6 cellular contexts compared by ENCODE assay signal in genomic region chr19:2239173-2239572, GRCh38. TPM values are rescaled to one million over a fixed set of nuclear protein-coding genes. Genes with fewer than 3 reads are reported as not detected.
A peak's percentile ranks its signal among the peaks of the same experiment; 100 is the strongest.
DNase-seq lines count a peak whose midpoint lies in the region; TF ChIP-seq lines count a peak whose summit lies in the region.

No MANE protein-coding gene starts in this region.

- peaks cover 2% of the 10 kb centered on the region for H3K27me3 Mint-ChIP-seq in activated CD4-positive, alpha-beta T cell treated with anti-CD3 and anti-CD28 coated beads, Interleukin-2, amount 10 ng/mL, durations not matched to agents 24 days and 14 days

- peaks cover 64 to 90% (median 78%) of the 10 kb centered on the region in 6 donors for H3K4me1 ChIP-seq in spleen

- intact Hi-C loops in activated CD4-positive, alpha-beta T cell treated with anti-CD3 and anti-CD28 coated beads, Interleukin-2, amount 10 ng/mL, durations not matched to agents 24 days and 14 days (cut with micrococcal nuclease) = loop anchor here (5.0 kb wide), 1 partner anchor 72 kb away; no protein-coding TSS in a partner anchor
- intact Hi-C loops in spleen (cut with DNase I; ENCODE audit: low total_unique reads) = loop anchor here (2.0 to 10.0 kb wide), 3 partner anchors 32 to 153 kb away; partner anchors contain the start of gene DOT1L

- no peak for DNase-seq in activated CD4-positive, alpha-beta T cell treated with anti-CD3 and anti-CD28 coated beads, Interleukin-2, amount 10 ng/mL, durations not matched to agents 24 days and 14 days
- no peak for DNase-seq in activated CD4-positive, alpha-beta T cell treated with anti-CD3 and anti-CD28 coated beads, Interleukin-2, amount 50 U/mL, for 4 hours
- DNase-seq in choroid plexus epithelial cell (ENCODE audit: low read depth) (no peak), spleen (no peak), NCI-H1694 treated with DMSO at 0.1 percent for 48 hours (lab: John Stamatoyannopoulos, UW) (no peak), glomerular visceral epithelial cell (ENCODE audit: extremely low spot score) (no peak)

- no peaks in the 10 kb centered on the region for H3K27me3 ChIP-seq in spleen (replicated peaks in 1 of 7)

- H3K4me1 Mint-ChIP-seq in activated CD4-positive, alpha-beta T cell treated with anti-CD3 and anti-CD28 coated beads, Interleukin-2, amount 10 ng/mL, durations not matched to agents 24 days and 14 days = peaks cover 59% of the 10 kb centered on the region

- H3K4me3 ChIP-seq in choroid plexus epithelial cell (ENCODE audit: low read depth, low read length) (peak overlapping the region; percentile 59), spleen (peak overlapping the region in 6 of 8 donors; percentile 33 to 98 (median 37))

- H3K9me3 ChIP-seq in spleen = no peaks in the 10 kb centered on the region

- H3K36me3 ChIP-seq in spleen = peaks cover 0 to 37% (median 14%) of the 10 kb centered on the region in 6 donors

- no peak for TF ChIP-seq CTCF in choroid plexus epithelial cell (conservative IDR thresholded peaks at IDR 0.05; ENCODE audit: low read depth, low read length)
- TF ChIP-seq CTCF in spleen (IDR thresholded peaks at IDR 0.05 in 8 of 11, conservative IDR thresholded peaks at IDR 0.05 in 3 of 11) = no peak

- peak overlapping the region; percentile 100 for H3K4me3 Mint-ChIP-seq in activated CD4-positive, alpha-beta T cell treated with anti-CD3 and anti-CD28 coated beads, Interleukin-2, amount 10 ng/mL, durations not matched to agents 24 days and 14 days

- peak overlapping the region; percentile 100 for H3K27ac Mint-ChIP-seq in activated CD4-positive, alpha-beta T cell treated with anti-CD3 and anti-CD28 coated beads, Interleukin-2, amount 10 ng/mL, durations not matched to agents 24 days and 14 days

- 42 to 52% (median 48%) methylated on average over 10 of the region's 10 CpGs for WGBS in spleen, 5 donors

- H3K27ac ChIP-seq in spleen = peak overlapping the region in 7 of 8 donors; percentile 45 to 100 (median 98)

- H3K36me3 Mint-ChIP-seq in activated CD4-positive, alpha-beta T cell treated with anti-CD3 and anti-CD28 coated beads, Interleukin-2, amount 10 ng/mL, durations not matched to agents 24 days and 14 days (ENCODE audit: low read depth) = peaks cover 50% of the 10 kb centered on the region

- H3K9me3 Mint-ChIP-seq in activated CD4-positive, alpha-beta T cell treated with anti-CD3 and anti-CD28 coated beads, Interleukin-2, amount 10 ng/mL, durations not matched to agents 24 days and 14 days = no peaks in the 10 kb centered on the region

- TF ChIP-seq POLR2A in spleen (IDR thresholded peaks at IDR 0.05) = no peak

RNA-seq across cellular contexts. Expression of gene SF3A2, which starts 2.5 kb away (rescaled TPM):
- 159 and 171 TPM in 2 replicates for total RNA-seq in activated CD4-positive, alpha-beta T cell treated with anti-CD3 and anti-CD28 coated beads, Interleukin-2, amount 10 ng/mL, durations not matched to agents 24 days and 14 days
- total RNA-seq in spleen = 10 to 100 TPM; 28.5 to 79.7 (median 66.6) TPM
- 10 to 100 TPM; 35.1 to 50.4 (median 37.7) TPM for polyA plus RNA-seq in spleen

RNA-seq across cellular contexts. Expression of gene PLEKHJ1, which starts 3.0 kb away (rescaled TPM):
- total RNA-seq in activated CD4-positive, alpha-beta T cell treated with anti-CD3 and anti-CD28 coated beads, Interleukin-2, amount 10 ng/mL, durations not matched to agents 24 days and 14 days = 70.5 and 71.6 TPM in 2 replicates
- total RNA-seq in spleen = 10 to 100 TPM; 37.7 to 66.6 (median 45.6) TPM
- 100 to 1,000 TPM in 1 of 3 donors, 10 to 100 TPM in 2; 78.5 to 117 (median 91.8) TPM for polyA plus RNA-seq in spleen

RNA-seq across cellular contexts. Expression of gene AMH, which starts 9.9 kb away (rescaled TPM):
- total RNA-seq in activated CD4-positive, alpha-beta T cell treated with anti-CD3 and anti-CD28 coated beads, Interleukin-2, amount 10 ng/mL, durations not matched to agents 24 days and 14 days = 4.0 and 5.1 TPM in 2 replicates
- 1 to 10 TPM in 4 of 7 donors, under 1 TPM in 3; 0.79 to 5.7 (median 2.1) TPM for total RNA-seq in spleen
- polyA plus RNA-seq in spleen = 1 to 10 TPM in 1 of 3 donors, under 1 TPM in 2; 0.20 to 1.2 (median 0.58) TPM

RNA-seq across cellular contexts. Expression of gene JSRP1, which starts 17.0 kb away (rescaled TPM):
- 0.40 and 0.91 TPM in 2 replicates for total RNA-seq in activated CD4-positive, alpha-beta T cell treated with anti-CD3 and anti-CD28 coated beads, Interleukin-2, amount 10 ng/mL, durations not matched to agents 24 days and 14 days
- 1 to 10 TPM; 1.2 to 4.8 (median 3.4) TPM for total RNA-seq in spleen
- polyA plus RNA-seq in spleen = 1 to 10 TPM; 1.2 to 3.0 (median 2.8) TPM

RNA-seq across cellular contexts. Expression of gene PEAK3, which starts 42.8 kb away (rescaled TPM):
- 0.09 TPM in 1 of 2 replicates, not detected in the other for total RNA-seq in activated CD4-positive, alpha-beta T cell treated with anti-CD3 and anti-CD28 coated beads, Interleukin-2, amount 10 ng/mL, durations not matched to agents 24 days and 14 days
- 10 to 100 TPM in 2 of 7 donors, 1 to 10 TPM in 5; 5.7 to 17.4 (median 6.8) TPM for total RNA-seq in spleen
- polyA plus RNA-seq in spleen = under 1 TPM; 0.30 to 0.93 (median 0.50) TPM
